ENCODE assay signal across 9 cellular contexts in the genomic region with DNA sequence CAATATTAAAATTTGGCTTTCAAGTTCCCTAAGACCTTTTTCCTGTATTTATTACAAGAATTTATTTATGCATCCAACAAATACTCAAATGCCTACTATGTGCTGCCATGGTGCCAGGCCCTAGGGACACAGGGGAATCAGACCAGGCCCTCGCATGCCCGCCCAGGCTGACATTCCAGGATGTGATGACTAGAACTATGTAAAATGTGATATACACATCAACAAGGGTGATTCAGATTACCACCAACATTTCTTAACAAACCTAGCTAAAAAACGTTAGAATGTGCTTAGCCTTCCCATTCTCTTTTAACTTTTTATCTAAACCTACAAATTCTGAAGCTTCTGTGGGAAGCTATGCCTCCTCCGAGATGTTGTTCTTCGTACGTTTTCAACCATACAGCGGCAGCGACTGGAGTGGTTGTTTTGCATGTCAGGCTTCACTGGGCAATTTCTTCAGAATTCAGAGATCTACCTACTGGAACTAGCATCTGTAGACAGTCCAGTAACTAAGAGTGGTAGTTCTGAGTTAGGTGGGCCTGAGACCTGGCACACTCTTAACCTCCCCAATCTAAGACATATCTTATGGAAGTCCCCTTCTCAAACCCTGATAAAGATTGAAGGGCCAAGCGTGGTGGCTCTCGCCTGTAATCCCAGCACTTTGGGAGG. TPM values are rescaled to one million over a fixed set of nuclear protein-coding genes. Genes with fewer than 3 reads are reported as not detected.
A peak's percentile ranks its signal among the peaks of the same experiment; 100 is the strongest.
DNase-seq lines count a peak whose midpoint lies in the region; ATAC-seq, FAIRE-seq and TF ChIP-seq lines count a peak whose summit lies in the region.
"Had no signal": no experiment of that assay in that cellular context is flagged by ENCODE, and none has a peak within 500 bp of the region (broad histone marks: within the 10 kb centered on the region; RNA-seq: fewer than 3 reads in every experiment).

No MANE protein-coding gene starts in this region.

- H3K27ac Mint-ChIP-seq in activated T-helper 2 cell treated with anti-CD3 and anti-CD28 coated beads, Interferon-gamma antibody, Interleukin-2, Interleukin-4, amounts not matched to agents 10 μg/mL and 5 μg/mL and 100 μg/mL, durations not matched to agents 14 hours and 24 hours and 36 hours: no peak overlapping the region
- peak overlapping the region in 1 of 2 donors; percentile 55 for H3K27ac Mint-ChIP-seq in stimulated activated naive CD8-positive, alpha-beta T cell treated with anti-CD3 and anti-CD28 coated beads, Interleukin-15, amount 100 ng/mL, for 72 hours

- WGBS in A549 (ENCODE audit: missing lambda C conversion rate): 70% methylated on average over 10 of the region's 10 CpGs

- no peak for TF ChIP-seq RAD21 in A549 (conservative IDR thresholded peaks at IDR 0.05 in 1 of 2, IDR thresholded peaks at IDR 0.05 in 1 of 2)

- no peak; a peak in 1 of 5 replicates for TF ChIP-seq EP300 in A549 (IDR thresholded peaks at IDR 0.05)

- no peak for TF ChIP-seq POLR2A in A549 (IDR thresholded peaks at IDR 0.05; ENCODE audit: low read length)

- TF ChIP-seq CTCF in A549 (IDR thresholded peaks at IDR 0.05) (no peak), fibroblast of pulmonary artery (IDR thresholded peaks at IDR 0.05; ENCODE audit: low read length, missing control alignments) (no peak)

- peak overlapping the region; percentile 67 for H3K4me2 ChIP-seq in A549

- CTCF ChIA-PET in A549 (lab: Yijun Ruan, JAX): interaction anchor here (0.8 to 2.6 kb wide), 6 partner anchors 18 to 112 kb away, joined by 3 to 14 read pairs (median 4); no protein-coding TSS in a partner anchor

- peak; percentile 60 to 70; a peak in 4 of 6 replicates for ATAC-seq in A549
- ATAC-seq in GM21529 (IDR thresholded peaks at IDR 0.05; ENCODE audit: unreplicated experiment): peak; percentile 35
- ATAC-seq in stimulated activated naive CD8-positive, alpha-beta T cell treated with anti-CD3 and anti-CD28 coated beads, Interleukin-15, amount 100 ng/mL, for 72 hours: no peak

- H3K9me3 Mint-ChIP-seq in activated T-helper 2 cell treated with anti-CD3 and anti-CD28 coated beads, Interferon-gamma antibody, Interleukin-2, Interleukin-4, amounts not matched to agents 10 μg/mL and 5 μg/mL and 100 μg/mL, durations not matched to agents 14 hours and 24 hours and 36 hours: no peaks in the 10 kb centered on the region
- H3K9me3 Mint-ChIP-seq in stimulated activated naive CD8-positive, alpha-beta T cell treated with anti-CD3 and anti-CD28 coated beads, Interleukin-15, amount 100 ng/mL, for 72 hours: no peaks in the 10 kb centered on the region

- peaks cover 63% of the 10 kb centered on the region for H3K4me1 ChIP-seq in A549

- H3K27me3 Mint-ChIP-seq in activated T-helper 2 cell treated with anti-CD3 and anti-CD28 coated beads, Interferon-gamma antibody, Interleukin-2, Interleukin-4, amounts not matched to agents 10 μg/mL and 5 μg/mL and 100 μg/mL, durations not matched to agents 14 hours and 24 hours and 36 hours (ENCODE audit: low read depth): no peaks in the 10 kb centered on the region
- no peaks in the 10 kb centered on the region for H3K27me3 Mint-ChIP-seq in stimulated activated naive CD8-positive, alpha-beta T cell treated with anti-CD3 and anti-CD28 coated beads, Interleukin-15, amount 100 ng/mL, for 72 hours

- intact Hi-C loops in activated T-helper 2 cell treated with anti-CD3 and anti-CD28 coated beads, Interferon-gamma antibody, Interleukin-2, Interleukin-4, amounts not matched to agents 10 μg/mL and 5 μg/mL and 100 μg/mL, durations not matched to agents 14 hours and 24 hours and 36 hours (cut with micrococcal nuclease): no loop called here

- H3K9me3 ChIP-seq in A549: no peaks in the 10 kb centered on the region

- POLR2A ChIA-PET in A549 (lab: Yijun Ruan, JAX): interaction anchor here (0.9 kb wide), 1 partner anchor 64 kb away, joined by 3 read pairs; no protein-coding TSS in a partner anchor

- peaks cover 4% of the 10 kb centered on the region for H3K36me3 Mint-ChIP-seq in activated T-helper 2 cell treated with anti-CD3 and anti-CD28 coated beads, Interferon-gamma antibody, Interleukin-2, Interleukin-4, amounts not matched to agents 10 μg/mL and 5 μg/mL and 100 μg/mL, durations not matched to agents 14 hours and 24 hours and 36 hours (ENCODE audit: low read depth)

- H3K27ac ChIP-seq in A549: peak overlapping the region; percentile 77 to 89

- DNase-seq in A549 (ENCODE audit: low read depth in 1 of 2, low spot score in 1 of 2) (peak in 1 of 2 experiments; percentile 41), NCI-H226 (peak; percentile 94), fibroblast of pulmonary artery (ENCODE audit: low read depth) (peak; percentile 91), ecto neural progenitor cell (ENCODE audit: low spot score) (no peak)
- DNase-seq in central memory CD4-positive, alpha-beta T cell: no peak
- no peak for DNase-seq in activated T-helper 2 cell treated with anti-CD3 and anti-CD28 coated beads, Interferon-gamma antibody, Interleukin-2, Interleukin-4, amounts not matched to agents 10 μg/mL and 5 μg/mL and 100 μg/mL, durations not matched to agents 14 hours and 24 hours and 36 hours (ENCODE audit: low spot score)
- DNase-seq in stimulated activated naive CD8-positive, alpha-beta T cell treated with anti-CD3 and anti-CD28 coated beads, Interleukin-15, amount 100 ng/mL, for 72 hours: no peak
- DNase-seq: DND-41 had no signal

- no peak overlapping the region for H3K4me3 Mint-ChIP-seq in activated T-helper 2 cell treated with anti-CD3 and anti-CD28 coated beads, Interferon-gamma antibody, Interleukin-2, Interleukin-4, amounts not matched to agents 10 μg/mL and 5 μg/mL and 100 μg/mL, durations not matched to agents 14 hours and 24 hours and 36 hours (ENCODE audit: low read depth)
- no peak overlapping the region for H3K4me3 Mint-ChIP-seq in stimulated activated naive CD8-positive, alpha-beta T cell treated with anti-CD3 and anti-CD28 coated beads, Interleukin-15, amount 100 ng/mL, for 72 hours

- peak; percentile 36 for FAIRE-seq in A549 (lab: Jason Lieb, UNC)

- H3K4me1 Mint-ChIP-seq in activated T-helper 2 cell treated with anti-CD3 and anti-CD28 coated beads, Interferon-gamma antibody, Interleukin-2, Interleukin-4, amounts not matched to agents 10 μg/mL and 5 μg/mL and 100 μg/mL, durations not matched to agents 14 hours and 24 hours and 36 hours (ENCODE audit: low read depth): peaks cover 35% of the 10 kb centered on the region
- H3K4me1 Mint-ChIP-seq in stimulated activated naive CD8-positive, alpha-beta T cell treated with anti-CD3 and anti-CD28 coated beads, Interleukin-15, amount 100 ng/mL, for 72 hours: peaks cover 62% of the 10 kb centered on the region

- H3K4me3 ChIP-seq in A549 (no peak overlapping the region), fibroblast of pulmonary artery (replicated peaks; ENCODE audit: low read depth, low read length) (no peak overlapping the region)

TF ChIP-seq in A549, 52 proteins besides CTCF, POLR2A, EP300 and RAD21:
- TF ChIP-seq ZFP36 (IDR thresholded peaks at IDR 0.05; ENCODE audit: borderline replicate concordance, partially characterized antibody) (no peak), JUNB (IDR thresholded peaks at IDR 0.05) (peak; percentile 48; the same call in 1 of the 2 replicates), FOSL2 (IDR thresholded peaks at IDR 0.05) (no peak), FOSL2 (CRISPR knock-in tag; IDR thresholded peaks at IDR 0.05) (peak; percentile 61)

RNA-seq across cellular contexts. Expression of gene GNA12, which starts 22.1 kb away (rescaled TPM):
- polyA plus RNA-seq in A549 (2011; rRNA removed) (43.7 and 44.0 TPM in 2 replicates), A549 (2017; fragmentation: RNase III; extraction: RNeasy Plus Mini Kit Qiagen cat#74134 plus additional on column Dnase treatment) (33.0 to 35.6 TPM (median 34.5 TPM) in 3 replicates)
- 35.5 and 55.4 TPM in 2 replicates for polyA plus RNA-seq in A549 (2012; cell fraction: cytosol; rRNA removed)
- polyA plus RNA-seq in A549 (2012; cell fraction: nucleus; rRNA removed): 30.9 and 37.5 TPM in 2 replicates
- polyA minus RNA-seq in A549 (2011; rRNA and poly(A)+ RNA removed): 66.4 and 75.1 TPM in 2 replicates
- 40.9 and 41.4 TPM in 2 replicates for total RNA-seq in activated T-helper 2 cell treated with anti-CD3 and anti-CD28 coated beads, Interferon-gamma antibody, Interleukin-2, Interleukin-4, amounts not matched to agents 10 μg/mL and 5 μg/mL and 100 μg/mL, durations not matched to agents 14 hours and 24 hours and 36 hours

Comparison
In these comparisons a context has a peak if more than half of its experiments do, and no peak if none do; other contexts are left out.
1. DNase-seq: peak in NCI-H226 (single experiment) and fibroblast of pulmonary artery (single experiment); none in central memory CD4-positive, alpha-beta T cell (single experiment), activated T-helper 2 cell treated with anti-CD3 and anti-CD28 coated beads, Interferon-gamma antibody, Interleukin-2, Interleukin-4, amounts not matched to agents 10 μg/mL and 5 μg/mL and 100 μg/mL, durations not matched to agents 14 hours and 24 hours and 36 hours (single experiment), stimulated activated naive CD8-positive, alpha-beta T cell treated with anti-CD3 and anti-CD28 coated beads, Interleukin-15, amount 100 ng/mL, for 72 hours (0 of 2) and ecto neural progenitor cell (single experiment).